1 cellular context compared by ENCODE assay signal in the genomic region with DNA sequence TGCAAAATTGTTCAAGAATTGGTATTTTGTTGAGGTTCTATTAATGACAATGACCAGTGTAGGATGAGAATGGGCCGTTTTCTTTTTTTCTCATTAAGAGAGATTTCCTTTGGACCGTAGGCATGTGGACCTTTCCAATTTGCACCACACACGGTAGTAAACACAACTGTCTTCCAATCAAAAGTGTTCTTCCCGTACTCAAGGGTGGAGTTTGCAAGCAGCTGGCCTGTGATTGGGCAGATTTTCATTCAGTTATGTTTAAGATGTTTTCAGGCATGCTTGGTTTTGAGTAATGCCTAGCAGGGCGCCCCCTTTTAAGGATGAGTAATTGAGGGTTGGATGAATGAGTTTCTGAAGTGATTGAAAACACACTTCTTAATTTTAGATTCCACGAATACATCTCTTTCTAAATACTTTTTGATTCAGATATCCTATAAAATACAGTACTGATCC.
TF ChIP-seq lines count a peak whose summit lies in the region.

No MANE protein-coding gene starts in this region.

TF ChIP-seq in K562, 482 proteins besides CTCF, POLR2A, EP300 and RAD21 (continued from another document and continues in another):
- TF ChIP-seq, protein P1, sequence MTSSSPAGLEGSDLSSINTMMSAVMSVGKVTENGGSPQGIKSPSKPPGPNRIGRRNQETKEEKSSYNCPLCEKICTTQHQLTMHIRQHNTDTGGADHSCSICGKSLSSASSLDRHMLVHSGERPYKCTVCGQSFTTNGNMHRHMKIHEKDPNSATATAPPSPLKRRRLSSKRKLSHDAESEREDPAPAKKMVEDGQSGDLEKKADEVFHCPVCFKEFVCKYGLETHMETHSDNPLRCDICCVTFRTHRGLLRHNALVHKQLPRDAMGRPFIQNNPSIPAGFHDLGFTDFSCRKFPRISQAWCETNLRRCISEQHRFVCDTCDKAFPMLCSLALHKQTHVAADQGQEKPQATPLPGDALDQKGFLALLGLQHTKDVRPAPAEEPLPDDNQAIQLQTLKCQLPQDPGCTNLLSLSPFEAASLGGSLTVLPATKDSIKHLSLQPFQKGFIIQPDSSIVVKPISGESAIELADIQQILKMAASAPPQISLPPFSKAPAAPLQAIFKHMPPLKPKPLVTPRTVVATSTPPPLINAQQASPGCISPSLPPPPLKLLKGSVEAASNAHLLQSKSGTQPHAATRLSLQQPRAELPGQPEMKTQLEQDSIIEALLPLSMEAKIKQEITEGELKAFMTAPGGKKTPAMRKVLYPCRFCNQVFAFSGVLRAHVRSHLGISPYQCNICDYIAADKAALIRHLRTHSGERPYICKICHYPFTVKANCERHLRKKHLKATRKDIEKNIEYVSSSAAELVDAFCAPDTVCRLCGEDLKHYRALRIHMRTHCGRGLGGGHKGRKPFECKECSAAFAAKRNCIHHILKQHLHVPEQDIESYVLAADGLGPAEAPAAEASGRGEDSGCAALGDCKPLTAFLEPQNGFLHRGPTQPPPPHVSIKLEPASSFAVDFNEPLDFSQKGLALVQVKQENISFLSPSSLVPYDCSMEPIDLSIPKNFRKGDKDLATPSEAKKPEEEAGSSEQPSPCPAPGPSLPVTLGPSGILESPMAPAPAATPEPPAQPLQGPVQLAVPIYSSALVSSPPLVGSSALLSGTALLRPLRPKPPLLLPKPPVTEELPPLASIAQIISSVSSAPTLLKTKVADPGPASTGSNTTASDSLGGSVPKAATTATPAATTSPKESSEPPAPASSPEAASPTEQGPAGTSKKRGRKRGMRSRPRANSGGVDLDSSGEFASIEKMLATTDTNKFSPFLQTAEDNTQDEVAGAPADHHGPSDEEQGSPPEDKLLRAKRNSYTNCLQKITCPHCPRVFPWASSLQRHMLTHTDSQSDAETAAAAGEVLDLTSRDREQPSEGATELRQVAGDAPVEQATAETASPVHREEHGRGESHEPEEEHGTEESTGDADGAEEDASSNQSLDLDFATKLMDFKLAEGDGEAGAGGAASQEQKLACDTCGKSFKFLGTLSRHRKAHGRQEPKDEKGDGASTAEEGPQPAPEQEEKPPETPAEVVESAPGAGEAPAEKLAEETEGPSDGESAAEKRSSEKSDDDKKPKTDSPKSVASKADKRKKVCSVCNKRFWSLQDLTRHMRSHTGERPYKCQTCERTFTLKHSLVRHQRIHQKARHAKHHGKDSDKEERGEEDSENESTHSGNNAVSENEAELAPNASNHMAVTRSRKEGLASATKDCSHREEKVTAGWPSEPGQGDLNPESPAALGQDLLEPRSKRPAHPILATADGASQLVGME (CRISPR knock-in tag; IDR thresholded peaks at IDR 0.05): no peak
- TF ChIP-seq ZNF699 (CRISPR knock-in tag; IDR thresholded peaks at IDR 0.05; ENCODE audit: insufficient replicate concordance) (no peak), NR2C1 (IDR thresholded peaks at IDR 0.05) (no peak), NR2C1 (tag; IDR thresholded peaks at IDR 0.05) (no peak), NFIC (IDR thresholded peaks at IDR 0.05) (no peak), SMARCC2 (IDR thresholded peaks at IDR 0.05; ENCODE audit: low read depth) (no peak), ARHGAP35 (IDR thresholded peaks at IDR 0.05; ENCODE audit: partially characterized antibody) (no peak), FOXA3 (CRISPR knock-in tag; conservative IDR thresholded peaks at IDR 0.05 in 1 of 2, IDR thresholded peaks at IDR 0.05 in 1 of 2) (no peak), GATAD2B (IDR thresholded peaks at IDR 0.05; ENCODE audit: borderline replicate concordance) (no peak), HSF4 (CRISPR knock-in tag; IDR thresholded peaks at IDR 0.05; ENCODE audit: borderline replicate concordance) (no peak), CHD1 (IDR thresholded peaks at IDR 0.05; ENCODE audit: low read length) (no peak), ZNF224 (CRISPR knock-in tag; IDR thresholded peaks at IDR 0.05) (no peak), FOXA1 (IDR thresholded peaks at IDR 0.05; ENCODE audit: borderline replicate concordance) (no peak), NR2C2 (CRISPR knock-in tag; IDR thresholded peaks at IDR 0.05) (no peak), NR2C2 (tag; IDR thresholded peaks at IDR 0.05) (no peak), NCOA4 (IDR thresholded peaks at IDR 0.05; ENCODE audit: partially characterized antibody) (no peak), ZNF764 (CRISPR knock-in tag; IDR thresholded peaks at IDR 0.05; ENCODE audit: low read depth) (no peak), GABPA (tag; conservative IDR thresholded peaks at IDR 0.05; ENCODE audit: low read depth) (no peak), ZBTB8A (IDR thresholded peaks at IDR 0.05; ENCODE audit: partially characterized antibody) (no peak), PYGO2 (tag; IDR thresholded peaks at IDR 0.05) (no peak), ERF (CRISPR knock-in tag; IDR thresholded peaks at IDR 0.05) (no peak), ZNF431 (CRISPR knock-in tag; IDR thresholded peaks at IDR 0.05) (no peak), MEIS2 (IDR thresholded peaks at IDR 0.05; ENCODE audit: partially characterized antibody) (no peak), CXXC5 (CRISPR knock-in tag; IDR thresholded peaks at IDR 0.05) (peak; percentile 58; the same call in 1 of the 2 replicates), ZNF766 (CRISPR knock-in tag; conservative IDR thresholded peaks at IDR 0.05) (no peak), L3MBTL2 (IDR thresholded peaks at IDR 0.05) (peak; percentile 35; the same call in 1 of the 2 replicates), NEUROD1 (IDR thresholded peaks at IDR 0.05; ENCODE audit: borderline replicate concordance, low read depth, low read length, partially characterized antibody) (peak; percentile 23), ARID2 (IDR thresholded peaks at IDR 0.05) (no peak), DNMT1 (IDR thresholded peaks at IDR 0.05) (no peak), SP2 (IDR thresholded peaks at IDR 0.05; ENCODE audit: extremely low read depth, low read depth, low read length, poor library complexity, severe bottlenecking) (peak; percentile 44), XRCC3 (IDR thresholded peaks at IDR 0.05) (no peak), ZNF133 (CRISPR knock-in tag; IDR thresholded peaks at IDR 0.05) (no peak), CBX1 (IDR thresholded peaks at IDR 0.05; ENCODE audit: low read depth) (no peak), MTF1 (CRISPR knock-in tag; IDR thresholded peaks at IDR 0.05; ENCODE audit: borderline replicate concordance) (no peak), CTBP1 (IDR thresholded peaks at IDR 0.05; ENCODE audit: borderline replicate concordance) (no peak), TAF7 (tag; IDR thresholded peaks at IDR 0.05) (no peak), DACH1 (IDR thresholded peaks at IDR 0.05; ENCODE audit: partially characterized antibody) (no peak), FOXK2 (conservative IDR thresholded peaks at IDR 0.05 in 1 of 2, IDR thresholded peaks at IDR 0.05 in 1 of 2; ENCODE audit: low read depth in 2 of 2) (peak; percentile 91 to 92), EHMT2 (IDR thresholded peaks at IDR 0.05) (no peak), MCM2 (IDR thresholded peaks at IDR 0.05; ENCODE audit: low read depth) (no peak), FOXM1 (IDR thresholded peaks at IDR 0.05; ENCODE audit: low read depth) (peak; percentile 69), FOXM1 (CRISPR knock-in tag; IDR thresholded peaks at IDR 0.05; ENCODE audit: low read depth) (no peak), ZNF75A (CRISPR knock-in tag; IDR thresholded peaks at IDR 0.05) (no peak), TEAD2 (tag; IDR thresholded peaks at IDR 0.05) (no peak), ZNF165 (CRISPR knock-in tag; IDR thresholded peaks at IDR 0.05; ENCODE audit: borderline replicate concordance) (no peak), ESRRB (CRISPR knock-in tag; IDR thresholded peaks at IDR 0.05; ENCODE audit: borderline replicate concordance) (no peak), RBM25 (IDR thresholded peaks at IDR 0.05; ENCODE audit: low read depth, low read length, severe bottlenecking) (peak; percentile 84), ETV1 (tag; conservative IDR thresholded peaks at IDR 0.05; ENCODE audit: low read depth) (no peak)
- TF ChIP-seq, protein P2, sequence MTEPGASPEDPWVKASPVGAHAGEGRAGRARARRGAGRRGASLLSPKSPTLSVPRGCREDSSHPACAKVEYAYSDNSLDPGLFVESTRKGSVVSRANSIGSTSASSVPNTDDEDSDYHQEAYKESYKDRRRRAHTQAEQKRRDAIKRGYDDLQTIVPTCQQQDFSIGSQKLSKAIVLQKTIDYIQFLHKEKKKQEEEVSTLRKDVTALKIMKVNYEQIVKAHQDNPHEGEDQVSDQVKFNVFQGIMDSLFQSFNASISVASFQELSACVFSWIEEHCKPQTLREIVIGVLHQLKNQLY (CRISPR knock-in tag; conservative IDR thresholded peaks at IDR 0.05): no peak
- TF ChIP-seq, protein P3, sequence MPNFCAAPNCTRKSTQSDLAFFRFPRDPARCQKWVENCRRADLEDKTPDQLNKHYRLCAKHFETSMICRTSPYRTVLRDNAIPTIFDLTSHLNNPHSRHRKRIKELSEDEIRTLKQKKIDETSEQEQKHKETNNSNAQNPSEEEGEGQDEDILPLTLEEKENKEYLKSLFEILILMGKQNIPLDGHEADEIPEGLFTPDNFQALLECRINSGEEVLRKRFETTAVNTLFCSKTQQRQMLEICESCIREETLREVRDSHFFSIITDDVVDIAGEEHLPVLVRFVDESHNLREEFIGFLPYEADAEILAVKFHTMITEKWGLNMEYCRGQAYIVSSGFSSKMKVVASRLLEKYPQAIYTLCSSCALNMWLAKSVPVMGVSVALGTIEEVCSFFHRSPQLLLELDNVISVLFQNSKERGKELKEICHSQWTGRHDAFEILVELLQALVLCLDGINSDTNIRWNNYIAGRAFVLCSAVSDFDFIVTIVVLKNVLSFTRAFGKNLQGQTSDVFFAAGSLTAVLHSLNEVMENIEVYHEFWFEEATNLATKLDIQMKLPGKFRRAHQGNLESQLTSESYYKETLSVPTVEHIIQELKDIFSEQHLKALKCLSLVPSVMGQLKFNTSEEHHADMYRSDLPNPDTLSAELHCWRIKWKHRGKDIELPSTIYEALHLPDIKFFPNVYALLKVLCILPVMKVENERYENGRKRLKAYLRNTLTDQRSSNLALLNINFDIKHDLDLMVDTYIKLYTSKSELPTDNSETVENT (CRISPR knock-in tag; IDR thresholded peaks at IDR 0.05): no peak
- TF ChIP-seq, protein P4, sequence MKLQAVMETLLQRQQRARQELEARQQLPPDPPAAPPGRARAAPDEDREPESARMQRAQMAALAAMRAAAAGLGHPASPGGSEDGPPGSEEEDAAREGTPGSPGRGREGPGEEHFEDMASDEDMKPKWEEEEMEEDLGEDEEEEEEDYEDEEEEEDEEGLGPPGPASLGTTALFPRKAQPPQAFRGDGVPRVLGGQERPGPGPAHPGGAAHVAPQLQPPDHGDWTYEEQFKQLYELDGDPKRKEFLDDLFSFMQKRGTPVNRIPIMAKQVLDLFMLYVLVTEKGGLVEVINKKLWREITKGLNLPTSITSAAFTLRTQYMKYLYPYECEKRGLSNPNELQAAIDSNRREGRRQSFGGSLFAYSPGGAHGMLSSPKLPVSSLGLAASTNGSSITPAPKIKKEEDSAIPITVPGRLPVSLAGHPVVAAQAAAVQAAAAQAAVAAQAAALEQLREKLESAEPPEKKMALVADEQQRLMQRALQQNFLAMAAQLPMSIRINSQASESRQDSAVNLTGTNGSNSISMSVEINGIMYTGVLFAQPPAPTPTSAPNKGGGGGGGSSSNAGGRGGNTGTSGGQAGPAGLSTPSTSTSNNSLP (IDR thresholded peaks at IDR 0.05; ENCODE audit: borderline replicate concordance, low read depth, low read length): no peak
- TF ChIP-seq, protein P5, sequence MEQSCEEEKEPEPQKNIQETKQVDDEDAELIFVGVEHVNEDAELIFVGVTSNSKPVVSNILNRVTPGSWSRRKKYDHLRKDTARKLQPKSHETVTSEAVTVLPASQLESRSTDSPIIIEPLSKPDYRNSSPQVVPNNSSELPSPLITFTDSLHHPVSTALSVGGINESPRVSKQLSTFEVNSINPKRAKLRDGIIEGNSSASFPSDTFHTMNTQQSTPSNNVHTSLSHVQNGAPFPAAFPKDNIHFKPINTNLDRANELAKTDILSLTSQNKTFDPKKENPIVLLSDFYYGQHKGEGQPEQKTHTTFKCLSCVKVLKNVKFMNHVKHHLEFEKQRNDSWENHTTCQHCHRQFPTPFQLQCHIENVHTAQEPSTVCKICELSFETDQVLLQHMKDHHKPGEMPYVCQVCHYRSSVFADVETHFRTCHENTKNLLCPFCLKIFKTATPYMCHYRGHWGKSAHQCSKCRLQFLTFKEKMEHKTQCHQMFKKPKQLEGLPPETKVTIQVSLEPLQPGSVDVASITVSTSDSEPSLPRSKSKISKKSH (CRISPR knock-in tag; IDR thresholded peaks at IDR 0.05): no peak
- TF ChIP-seq, protein P6, sequence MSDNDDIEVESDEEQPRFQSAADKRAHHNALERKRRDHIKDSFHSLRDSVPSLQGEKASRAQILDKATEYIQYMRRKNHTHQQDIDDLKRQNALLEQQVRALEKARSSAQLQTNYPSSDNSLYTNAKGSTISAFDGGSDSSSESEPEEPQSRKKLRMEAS (CRISPR knock-in tag; IDR thresholded peaks at IDR 0.05): no peak
- TF ChIP-seq, protein P7, sequence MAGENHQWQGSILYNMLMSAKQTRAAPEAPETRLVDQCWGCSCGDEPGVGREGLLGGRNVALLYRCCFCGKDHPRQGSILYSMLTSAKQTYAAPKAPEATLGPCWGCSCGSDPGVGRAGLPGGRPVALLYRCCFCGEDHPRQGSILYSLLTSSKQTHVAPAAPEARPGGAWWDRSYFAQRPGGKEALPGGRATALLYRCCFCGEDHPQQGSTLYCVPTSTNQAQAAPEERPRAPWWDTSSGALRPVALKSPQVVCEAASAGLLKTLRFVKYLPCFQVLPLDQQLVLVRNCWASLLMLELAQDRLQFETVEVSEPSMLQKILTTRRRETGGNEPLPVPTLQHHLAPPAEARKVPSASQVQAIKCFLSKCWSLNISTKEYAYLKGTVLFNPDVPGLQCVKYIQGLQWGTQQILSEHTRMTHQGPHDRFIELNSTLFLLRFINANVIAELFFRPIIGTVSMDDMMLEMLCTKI (IDR thresholded peaks at IDR 0.05; ENCODE audit: partially characterized antibody): no peak
- TF ChIP-seq, protein P8, sequence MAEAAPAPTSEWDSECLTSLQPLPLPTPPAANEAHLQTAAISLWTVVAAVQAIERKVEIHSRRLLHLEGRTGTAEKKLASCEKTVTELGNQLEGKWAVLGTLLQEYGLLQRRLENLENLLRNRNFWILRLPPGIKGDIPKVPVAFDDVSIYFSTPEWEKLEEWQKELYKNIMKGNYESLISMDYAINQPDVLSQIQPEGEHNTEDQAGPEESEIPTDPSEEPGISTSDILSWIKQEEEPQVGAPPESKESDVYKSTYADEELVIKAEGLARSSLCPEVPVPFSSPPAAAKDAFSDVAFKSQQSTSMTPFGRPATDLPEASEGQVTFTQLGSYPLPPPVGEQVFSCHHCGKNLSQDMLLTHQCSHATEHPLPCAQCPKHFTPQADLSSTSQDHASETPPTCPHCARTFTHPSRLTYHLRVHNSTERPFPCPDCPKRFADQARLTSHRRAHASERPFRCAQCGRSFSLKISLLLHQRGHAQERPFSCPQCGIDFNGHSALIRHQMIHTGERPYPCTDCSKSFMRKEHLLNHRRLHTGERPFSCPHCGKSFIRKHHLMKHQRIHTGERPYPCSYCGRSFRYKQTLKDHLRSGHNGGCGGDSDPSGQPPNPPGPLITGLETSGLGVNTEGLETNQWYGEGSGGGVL (CRISPR knock-in tag; IDR thresholded peaks at IDR 0.05): no peak
- TF ChIP-seq, protein P9, sequence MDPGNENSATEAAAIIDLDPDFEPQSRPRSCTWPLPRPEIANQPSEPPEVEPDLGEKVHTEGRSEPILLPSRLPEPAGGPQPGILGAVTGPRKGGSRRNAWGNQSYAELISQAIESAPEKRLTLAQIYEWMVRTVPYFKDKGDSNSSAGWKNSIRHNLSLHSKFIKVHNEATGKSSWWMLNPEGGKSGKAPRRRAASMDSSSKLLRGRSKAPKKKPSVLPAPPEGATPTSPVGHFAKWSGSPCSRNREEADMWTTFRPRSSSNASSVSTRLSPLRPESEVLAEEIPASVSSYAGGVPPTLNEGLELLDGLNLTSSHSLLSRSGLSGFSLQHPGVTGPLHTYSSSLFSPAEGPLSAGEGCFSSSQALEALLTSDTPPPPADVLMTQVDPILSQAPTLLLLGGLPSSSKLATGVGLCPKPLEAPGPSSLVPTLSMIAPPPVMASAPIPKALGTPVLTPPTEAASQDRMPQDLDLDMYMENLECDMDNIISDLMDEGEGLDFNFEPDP (CRISPR knock-in tag; IDR thresholded peaks at IDR 0.05): no peak
